ENCODE assay signal across 39 cellular contexts in the genomic region with DNA sequence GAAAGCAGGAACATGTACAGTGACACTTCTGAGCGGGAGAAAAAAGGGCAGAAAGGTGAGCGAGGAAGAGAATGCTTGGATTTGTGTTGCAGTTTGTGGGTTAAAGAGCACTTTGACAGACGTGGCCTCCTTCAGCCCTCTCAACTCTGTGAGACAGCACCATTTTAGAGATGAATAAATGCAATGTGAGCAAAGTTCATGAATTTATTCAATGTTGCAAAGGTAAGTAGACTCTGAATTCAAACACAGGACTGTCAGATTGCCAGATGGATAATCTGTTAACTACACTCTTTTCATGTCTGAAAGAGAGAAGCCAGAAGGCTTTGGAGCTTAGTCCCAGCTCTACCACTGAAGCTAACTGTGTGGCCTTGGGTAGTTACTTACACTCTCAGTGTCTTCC. TPM values are rescaled to one million over a fixed set of nuclear protein-coding genes. Genes with fewer than 3 reads are reported as not detected.
"Had no signal": no experiment of that assay in that cellular context is flagged by ENCODE, and none has a peak within 500 bp of the region (broad histone marks: within the 10 kb centered on the region; RNA-seq: fewer than 3 reads in every experiment).

No MANE protein-coding gene starts in this region.

- H3K4me3 Mint-ChIP-seq: activated B cell treated with CpG ODN at 0.5 μM for 24 hours; activated CD4-positive, alpha-beta memory T cell treated with anti-CD3 and anti-CD28 coated beads for 36 hours; activated CD4-positive, alpha-beta T cell treated with anti-CD3 and anti-CD28 coated beads, Interleukin-2, amount 10 ng/mL, durations not matched to agents 24 days and 14 days; activated CD8-positive, alpha-beta T cell treated with anti-CD3 and anti-CD28 coated beads for 36 hours; activated naive CD4-positive, alpha-beta T cell treated with anti-CD3 and anti-CD28 coated beads for 36 hours; activated naive CD8-positive, alpha-beta T cell treated with anti-CD3 and anti-CD28 coated beads for 36 hours; activated T-cell treated with anti-CD3 and anti-CD28 coated beads, Interleukin-2, amount 50 U/mL, for 4 hours; activated T-cell treated with anti-CD3 and anti-CD28 coated beads, Interleukin-2, amount 50 U/mL, for 72 hours; activated T-helper 1 cell treated with anti-CD3 and anti-CD28 coated beads, Interleukin-12 subunit alpha, Interleukin-12 subunit beta, Interleukin-2, Interleukin-4 antibody, amounts not matched to agents 30 ng/mL and 10 ng/mL and 1 ng/mL, durations not matched to agents 14 hours and 24 hours and 36 hours; activated T-helper 17 cell treated with anti-CD3 and anti-CD28 coated beads, Interleukin-2, amount 50 U/mL, for 72 hours; T-helper 1 cell treated with Interleukin-12 subunit alpha and Interleukin-12 subunit beta and Interleukin-4 antibody, amounts not matched to agents 30 μg/mL and 1 μg/mL, for 36 hours; T-helper 2 cell treated with Interferon-gamma antibody and Interleukin-4, amounts not matched to agents 5 μg/mL and 100 μg/mL, for 36 hours had no signal

- H3K36me3 Mint-ChIP-seq: activated CD4-positive, alpha-beta memory T cell treated with anti-CD3 and anti-CD28 coated beads for 36 hours; activated naive CD4-positive, alpha-beta T cell treated with anti-CD3 and anti-CD28 coated beads, Interleukin-2, amount 50 U/mL, for 72 hours; activated naive CD8-positive, alpha-beta T cell treated with anti-CD3 and anti-CD28 coated beads for 36 hours had no signal

- H3K4me1 ChIP-seq: adrenal gland, body of pancreas, breast epithelium had no signal

- FAIRE-seq: astrocyte, TTC549 had no signal

- H3K4me1 Mint-ChIP-seq: activated B cell treated with CpG ODN at 0.5 μM for 24 hours; activated CD4-positive, alpha-beta T cell treated with anti-CD3 and anti-CD28 coated beads, Interleukin-2, amount 10 ng/mL, durations not matched to agents 24 days and 14 days; activated naive CD8-positive, alpha-beta T cell treated with anti-CD3 and anti-CD28 coated beads for 36 hours; activated T-helper 17 cell treated with anti-CD3 and anti-CD28 coated beads, Interleukin-2, amount 50 U/mL, for 72 hours had no signal

- H3K4me3 ChIP-seq: adrenal gland, body of pancreas, breast epithelium had no signal

- DNase-seq: activated B cell treated with CpG ODN at 0.5 μM for 24 hours; activated CD4-positive, alpha-beta memory T cell treated with anti-CD3 and anti-CD28 coated beads for 36 hours; activated CD4-positive, alpha-beta T cell treated with anti-CD3 and anti-CD28 coated beads for 4 hours; activated CD4-positive, alpha-beta T cell treated with anti-CD3 and anti-CD28 coated beads, Interleukin-2, amount 10 ng/mL, durations not matched to agents 24 days and 14 days; activated CD4-positive, alpha-beta T cell treated with anti-CD3 and anti-CD28 coated beads, Interleukin-2, amount 50 U/mL, for 1 hour; activated CD4-positive, alpha-beta T cell treated with anti-CD3 and anti-CD28 coated beads, Interleukin-2, amount 50 U/mL, for 4 hours; activated CD4-positive, CD25-positive, alpha-beta regulatory T cell treated with anti-CD3 and anti-CD28 coated beads, Interleukin-2, amount 50 U/mL, for 72 hours; activated CD8-positive, alpha-beta memory T cell treated with anti-CD3 and anti-CD28 coated beads, Interleukin-2, amount 50 U/mL, for 4 hours; activated CD8-positive, alpha-beta T cell treated with anti-CD3 and anti-CD28 coated beads for 36 hours; activated effector memory CD4-positive, alpha-beta T cell treated with anti-CD3 and anti-CD28 coated beads, Interleukin-2, amount 50 U/mL, for 16 hours; activated gamma-delta T cell treated with Interleukin-2 at 50 U/mL for 16 hours; activated naive CD4-positive, alpha-beta T cell; activated naive CD4-positive, alpha-beta T cell treated with anti-CD3 and anti-CD28 coated beads for 36 hours; activated naive CD4-positive, alpha-beta T cell treated with anti-CD3 and anti-CD28 coated beads, Interleukin-2, amount 50 U/mL, for 16 hours; activated naive CD8-positive, alpha-beta T cell treated with anti-CD3 and anti-CD28 coated beads for 36 hours; activated T-cell treated with anti-CD3 and anti-CD28 coated beads for 4 hours; activated T-cell treated with anti-CD3 and anti-CD28 coated beads, Interleukin-2, amount 50 U/mL, for 1 hour; activated T-cell treated with anti-CD3 and anti-CD28 coated beads, Interleukin-2, amount 50 U/mL, for 4 hours; activated T-cell treated with anti-CD3 and anti-CD28 coated beads, Interleukin-2, amount 50 U/mL, for 72 hours; adrenal gland; amniotic stem cell; aorta; body of pancreas; brain microvascular endothelial cell; central memory CD4-positive, alpha-beta T cell; T-helper 1 cell; T-helper 2 cell; T-helper 9 cell had no signal

- ATAC-seq: activated CD8-positive, alpha-beta T cell treated with anti-CD3 and anti-CD28 coated beads for 36 hours; activated naive CD4-positive, alpha-beta T cell treated with anti-CD3 and anti-CD28 coated beads, Interleukin-2, amount 50 U/mL, for 72 hours; activated T-cell treated with anti-CD3 and anti-CD28 coated beads, Interleukin-2, amount 50 U/mL, for 4 hours; activated T-cell treated with anti-CD3 and anti-CD28 coated beads, Interleukin-2, amount 50 U/mL, for 72 hours; activated T-helper 17 cell treated with anti-CD3 and anti-CD28 coated beads, Interleukin-2, amount 50 U/mL, for 72 hours; body of pancreas had no signal

- H3K9me3 ChIP-seq: adrenal gland, body of pancreas, breast epithelium had no signal

- H3K36me3 ChIP-seq: adrenal gland, brain microvascular endothelial cell, breast epithelium had no signal

- H3K27ac Mint-ChIP-seq: activated B cell treated with CpG ODN at 0.5 μM for 24 hours; activated CD4-positive, alpha-beta memory T cell treated with anti-CD3 and anti-CD28 coated beads for 36 hours; activated CD4-positive, alpha-beta T cell treated with anti-CD3 and anti-CD28 coated beads, Interleukin-2, amount 10 ng/mL, durations not matched to agents 24 days and 14 days; activated CD8-positive, alpha-beta T cell treated with anti-CD3 and anti-CD28 coated beads for 36 hours; activated naive CD4-positive, alpha-beta T cell treated with anti-CD3 and anti-CD28 coated beads for 36 hours; activated naive CD4-positive, alpha-beta T cell treated with anti-CD3 and anti-CD28 coated beads, Interleukin-2, amount 50 U/mL, for 72 hours; activated naive CD8-positive, alpha-beta T cell treated with anti-CD3 and anti-CD28 coated beads for 36 hours; activated T-cell treated with anti-CD3 and anti-CD28 coated beads, Interleukin-2, amount 50 U/mL, for 72 hours; activated T-helper 1 cell treated with anti-CD3 and anti-CD28 coated beads, Interleukin-12 subunit alpha, Interleukin-12 subunit beta, Interleukin-2, Interleukin-4 antibody, amounts not matched to agents 30 ng/mL and 10 ng/mL and 1 ng/mL, durations not matched to agents 14 hours and 24 hours and 36 hours; activated T-helper 17 cell treated with anti-CD3 and anti-CD28 coated beads, Interleukin-2, amount 50 U/mL, for 72 hours; T-helper 1 cell treated with Interleukin-12 subunit alpha and Interleukin-12 subunit beta and Interleukin-4 antibody, amounts not matched to agents 30 μg/mL and 1 μg/mL, for 36 hours; T-helper 2 cell treated with Interferon-gamma antibody and Interleukin-4, amounts not matched to agents 5 μg/mL and 100 μg/mL, for 36 hours had no signal

- H3K27me3 Mint-ChIP-seq: activated CD4-positive, alpha-beta memory T cell treated with anti-CD3 and anti-CD28 coated beads for 36 hours; activated CD4-positive, alpha-beta T cell treated with anti-CD3 and anti-CD28 coated beads, Interleukin-2, amount 10 ng/mL, durations not matched to agents 24 days and 14 days; activated CD8-positive, alpha-beta T cell treated with anti-CD3 and anti-CD28 coated beads for 36 hours had no signal

- H3K27ac ChIP-seq: adrenal gland, body of pancreas, brain microvascular endothelial cell, breast epithelium, VCaP had no signal

- H3K9me3 Mint-ChIP-seq: activated CD4-positive, alpha-beta memory T cell treated with anti-CD3 and anti-CD28 coated beads for 36 hours; activated CD4-positive, alpha-beta T cell treated with anti-CD3 and anti-CD28 coated beads, Interleukin-2, amount 10 ng/mL, durations not matched to agents 24 days and 14 days; activated CD8-positive, alpha-beta T cell treated with anti-CD3 and anti-CD28 coated beads for 36 hours; activated naive CD4-positive, alpha-beta T cell treated with anti-CD3 and anti-CD28 coated beads for 36 hours; activated naive CD4-positive, alpha-beta T cell treated with anti-CD3 and anti-CD28 coated beads, Interleukin-2, amount 50 U/mL, for 72 hours; activated naive CD8-positive, alpha-beta T cell treated with anti-CD3 and anti-CD28 coated beads for 36 hours; activated T-cell treated with anti-CD3 and anti-CD28 coated beads, Interleukin-2, amount 50 U/mL, for 4 hours; activated T-cell treated with anti-CD3 and anti-CD28 coated beads, Interleukin-2, amount 50 U/mL, for 72 hours; activated T-helper 1 cell treated with anti-CD3 and anti-CD28 coated beads, Interleukin-12 subunit alpha, Interleukin-12 subunit beta, Interleukin-2, Interleukin-4 antibody, amounts not matched to agents 30 ng/mL and 10 ng/mL and 1 ng/mL, durations not matched to agents 14 hours and 24 hours and 36 hours; T-helper 1 cell treated with Interleukin-12 subunit alpha and Interleukin-12 subunit beta and Interleukin-4 antibody, amounts not matched to agents 30 μg/mL and 1 μg/mL, for 36 hours; T-helper 2 cell treated with Interferon-gamma antibody and Interleukin-4, amounts not matched to agents 5 μg/mL and 100 μg/mL, for 36 hours had no signal

- H3K27me3 ChIP-seq: adrenal gland, body of pancreas, brain microvascular endothelial cell, breast epithelium had no signal

RNA-seq across cellular contexts. Expression of a gene that starts 47.7 kb away (rescaled TPM):
- total RNA-seq: activated B cell treated with CpG ODN at 0.5 μM for 24 hours; activated CD4-positive, alpha-beta memory T cell treated with anti-CD3 and anti-CD28 coated beads for 36 hours; activated CD4-positive, alpha-beta T cell treated with anti-CD3 and anti-CD28 coated beads, Interleukin-2, amount 10 ng/mL, durations not matched to agents 24 days and 14 days; activated CD8-positive, alpha-beta memory T cell treated with anti-CD3 and anti-CD28 coated beads for 36 hours; activated CD8-positive, alpha-beta T cell treated with anti-CD3 and anti-CD28 coated beads for 36 hours; activated naive CD4-positive, alpha-beta T cell treated with anti-CD3 and anti-CD28 coated beads for 36 hours; activated naive CD4-positive, alpha-beta T cell treated with anti-CD3 and anti-CD28 coated beads, Interleukin-2, amount 50 U/mL, for 72 hours; activated naive CD8-positive, alpha-beta T cell treated with anti-CD3 and anti-CD28 coated beads for 36 hours; activated T-cell treated with anti-CD3 and anti-CD28 coated beads, Interleukin-2, amount 50 U/mL, for 4 hours; activated T-cell treated with anti-CD3 and anti-CD28 coated beads, Interleukin-2, amount 50 U/mL, for 72 hours; activated T-helper 1 cell treated with anti-CD3 and anti-CD28 coated beads, Interleukin-12 subunit alpha, Interleukin-12 subunit beta, Interleukin-2, Interleukin-4 antibody, amounts not matched to agents 30 ng/mL and 10 ng/mL and 1 ng/mL, durations not matched to agents 14 hours and 24 hours and 36 hours; activated T-helper 17 cell treated with anti-CD3 and anti-CD28 coated beads, Interleukin-2, amount 50 U/mL, for 72 hours; adrenal gland; aorta; astrocyte; body of pancreas; breast epithelium; cardiac septum had no signal
- polyA plus RNA-seq: adrenal gland had no signal
